Comparison of ENCODE assay signal across 31 cellular contexts in genomic region chr6:131316654-131317053, GRCh38.
"Had no signal": no experiment of that assay in that cellular context is flagged by ENCODE, and none has a peak within 500 bp of the region (broad histone marks: within the 10 kb centered on the region; RNA-seq: fewer than 3 reads in every experiment).

No MANE protein-coding gene starts in this region.

- H3K4me1 ChIP-seq: SJCRH30 had no signal

- H3K27me3 ChIP-seq: brain microvascular endothelial cell, SJCRH30 had no signal

- DNase-seq: activated CD4-positive, alpha-beta memory T cell treated with anti-CD3 and anti-CD28 coated beads for 36 hours; activated CD4-positive, alpha-beta T cell treated with anti-CD3 and anti-CD28 coated beads, Interleukin-2, amount 50 U/mL, for 1 hour; activated effector memory CD4-positive, alpha-beta T cell treated with anti-CD3 and anti-CD28 coated beads, Interleukin-2, amount 50 U/mL, for 16 hours; activated naive CD4-positive, alpha-beta T cell; activated T-cell treated with anti-CD3 and anti-CD28 coated beads, Interleukin-2, amount 50 U/mL, for 1 hour; activated T-cell treated with anti-CD3 and anti-CD28 coated beads, Interleukin-2, amount 50 U/mL, for 72 hours; amniotic stem cell; aorta; brain microvascular endothelial cell; central memory CD4-positive, alpha-beta T cell; KG1; MM.1S; NCI-H1092 treated with DMSO at 0.1 percent for 48 hours; NCI-H1417; NCI-H146; NCI-H187; NCI-H2029 treated with DMSO at 0.1 percent for 48 hours; NCI-H2107; NCI-H2171; NCI-H446; NCI-H510A treated with DMSO at 0.1 percent for 48 hours; NCI-H526 treated with DMSO at 0.1 percent for 48 hours; NCI-H82; SHP77; SJCRH30; T1000; WERI-Rb-1 had no signal

- H3K27ac ChIP-seq: brain microvascular endothelial cell, SJCRH30, SK-N-MC, WERI-Rb-1 had no signal

- H3K4me3 ChIP-seq: SJCRH30, SK-N-MC had no signal

- H3K4me1 Mint-ChIP-seq: activated T-helper 17 cell treated with anti-CD3 and anti-CD28 coated beads, Interleukin-2, amount 50 U/mL, for 72 hours had no signal

- H3K27ac Mint-ChIP-seq: activated CD4-positive, alpha-beta memory T cell treated with anti-CD3 and anti-CD28 coated beads for 36 hours; activated naive CD4-positive, alpha-beta T cell treated with anti-CD3 and anti-CD28 coated beads, Interleukin-2, amount 50 U/mL, for 72 hours; activated T-cell treated with anti-CD3 and anti-CD28 coated beads, Interleukin-2, amount 50 U/mL, for 72 hours; activated T-helper 17 cell treated with anti-CD3 and anti-CD28 coated beads, Interleukin-2, amount 50 U/mL, for 72 hours had no signal

- ATAC-seq: activated T-cell treated with anti-CD3 and anti-CD28 coated beads, Interleukin-2, amount 50 U/mL, for 72 hours; activated T-helper 17 cell treated with anti-CD3 and anti-CD28 coated beads, Interleukin-2, amount 50 U/mL, for 72 hours; Panc1 had no signal

- H3K36me3 ChIP-seq: brain microvascular endothelial cell, SJCRH30, WERI-Rb-1 had no signal

- H3K9me3 ChIP-seq: SJCRH30 had no signal

- H3K4me3 Mint-ChIP-seq: activated CD4-positive, alpha-beta memory T cell treated with anti-CD3 and anti-CD28 coated beads for 36 hours; activated T-cell treated with anti-CD3 and anti-CD28 coated beads, Interleukin-2, amount 50 U/mL, for 72 hours; activated T-helper 17 cell treated with anti-CD3 and anti-CD28 coated beads, Interleukin-2, amount 50 U/mL, for 72 hours had no signal

- H3K27me3 Mint-ChIP-seq: activated CD4-positive, alpha-beta memory T cell treated with anti-CD3 and anti-CD28 coated beads for 36 hours; activated T-helper 17 cell treated with anti-CD3 and anti-CD28 coated beads, Interleukin-2, amount 50 U/mL, for 72 hours had no signal
